ENCODE assay signal across 28 cellular contexts in genomic region chr2:173117678-173118077, GRCh38.
"Had no signal": no experiment of that assay in that cellular context is flagged by ENCODE, and none has a peak within 500 bp of the region (broad histone marks: within the 10 kb centered on the region; RNA-seq: fewer than 3 reads in every experiment).

No MANE protein-coding gene starts in this region.

- H3K4me3 ChIP-seq: adrenal gland, ascending aorta, esophagus muscularis mucosa, heart right ventricle, sigmoid colon, smooth muscle cell, stomach, transverse colon, uterus had no signal

- DNase-seq: activated CD4-positive, alpha-beta T cell treated with anti-CD3 and anti-CD28 coated beads for 4 hours; activated CD4-positive, alpha-beta T cell treated with anti-CD3 and anti-CD28 coated beads, Interleukin-2, amount 50 U/mL, for 48 hours; activated CD4-positive, CD25-positive, alpha-beta regulatory T cell; activated CD8-positive, alpha-beta memory T cell treated with anti-CD3 and anti-CD28 coated beads, Interleukin-2, amount 50 U/mL, for 48 hours; activated naive CD4-positive, alpha-beta T cell; activated T-cell treated with anti-CD3 and anti-CD28 coated beads, Interleukin-2, amount 50 U/mL, for 4 hours; adrenal gland; brain microvascular endothelial cell; caudate nucleus; effector memory CD4-positive, alpha-beta T cell; heart right ventricle; islet precursor cell; left cardiac atrium; nephron progenitor cell; sigmoid colon; stimulated activated CD4-positive, alpha-beta T cell treated with anti-CD3 and anti-CD28 coated beads, Interleukin-15, amount 100 ng/mL, for 24 hours; stomach; T-helper 9 cell; transverse colon; uterus had no signal

- H3K9me3 Mint-ChIP-seq: activated T-cell treated with anti-CD3 and anti-CD28 coated beads, Interleukin-2, amount 50 U/mL, for 4 hours had no signal

- H3K27me3 ChIP-seq: adrenal gland, ascending aorta, brain microvascular endothelial cell, esophagus muscularis mucosa, sigmoid colon, stomach, transverse colon, uterus had no signal

- H3K36me3 Mint-ChIP-seq: activated naive CD8-positive, alpha-beta T cell had no signal

- H3K4me2 ChIP-seq: smooth muscle cell had no signal

- H3K4me1 Mint-ChIP-seq: nephron progenitor cell had no signal

- H3K4me3 Mint-ChIP-seq: activated naive CD8-positive, alpha-beta T cell; activated T-cell treated with anti-CD3 and anti-CD28 coated beads, Interleukin-2, amount 50 U/mL, for 4 hours; memory B cell; nephron progenitor cell; stimulated activated memory B cell treated with anti-CD40 and anti-IgM and Interleukin-4, amounts not matched to agents 10 μg/mL and 1 μg/mL and 100 μg/mL, for 72 hours had no signal

- H3K27me3 Mint-ChIP-seq: memory B cell; stimulated activated memory B cell treated with anti-CD40 and anti-IgM and Interleukin-4, amounts not matched to agents 10 μg/mL and 1 μg/mL and 100 μg/mL, for 72 hours had no signal

- H3K9me3 ChIP-seq: adrenal gland, ascending aorta, esophagus muscularis mucosa, sigmoid colon, stomach, transverse colon, uterus had no signal

- H3K36me3 ChIP-seq: adrenal gland, ascending aorta, brain microvascular endothelial cell, esophagus muscularis mucosa, sigmoid colon, stomach, transverse colon, uterus had no signal

- H2AFZ ChIP-seq: parathyroid adenoma had no signal

- H3K9ac ChIP-seq: parathyroid adenoma had no signal

- ATAC-seq: activated T-cell treated with anti-CD3 and anti-CD28 coated beads, Interleukin-2, amount 50 U/mL, for 4 hours; left cardiac atrium; stimulated activated memory B cell treated with anti-CD40 and anti-IgM and Interleukin-4, amounts not matched to agents 10 μg/mL and 1 μg/mL and 100 μg/mL, for 72 hours had no signal

- H3K27ac ChIP-seq: adrenal gland, ascending aorta, brain microvascular endothelial cell, parathyroid adenoma, uterus had no signal

- H3K27ac Mint-ChIP-seq: activated naive CD8-positive, alpha-beta T cell; activated T-helper 2 cell treated with anti-CD3 and anti-CD28 coated beads, Interferon-gamma antibody, Interleukin-2, Interleukin-4, amounts not matched to agents 10 μg/mL and 5 μg/mL and 100 μg/mL, durations not matched to agents 14 hours and 24 hours and 36 hours; memory B cell; nephron progenitor cell; stimulated activated memory B cell treated with anti-CD40 and anti-IgM and Interleukin-4, amounts not matched to agents 10 μg/mL and 1 μg/mL and 100 μg/mL, for 72 hours had no signal

- H3K4me1 ChIP-seq: adrenal gland, ascending aorta, parathyroid adenoma, uterus had no signal
